2 cellular contexts compared by ENCODE assay signal in the genomic region with DNA sequence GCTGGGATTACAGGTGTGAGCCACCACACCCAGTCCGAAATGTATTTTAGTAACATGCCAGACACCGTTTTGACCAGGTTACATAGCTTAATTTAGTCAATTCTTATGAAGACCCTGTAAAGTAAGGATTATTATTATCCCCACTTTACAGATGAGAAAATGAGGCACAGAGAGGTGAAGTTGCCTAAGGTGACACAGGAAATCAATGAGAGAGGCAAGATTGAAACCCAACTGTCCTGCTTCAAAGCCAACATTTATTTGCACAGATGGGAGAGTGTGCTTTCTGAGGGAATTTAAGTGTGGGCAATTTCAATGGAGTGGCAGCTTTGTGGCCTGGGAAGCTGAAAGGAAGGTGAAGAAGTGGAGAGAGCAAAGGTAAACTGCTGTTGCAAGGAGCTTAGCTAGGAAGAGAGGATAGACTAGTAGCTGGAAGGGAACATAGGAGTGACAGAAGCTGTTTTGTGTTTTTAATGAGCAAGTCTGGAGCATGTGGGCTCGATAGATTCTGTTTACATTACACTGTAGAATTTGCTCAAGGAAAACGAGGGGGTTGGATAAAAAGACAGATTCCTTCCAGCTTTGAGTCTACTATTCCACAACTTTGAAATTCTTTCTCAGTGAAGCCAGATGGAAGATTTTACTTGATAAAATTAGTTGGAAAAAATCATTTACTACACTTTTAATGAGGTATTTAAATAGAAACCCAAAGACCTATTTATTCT.
TF ChIP-seq lines count a peak whose summit lies in the region.

No MANE protein-coding gene starts in this region.

TF ChIP-seq in IMR-90, 13 proteins besides CTCF, POLR2A, EP300 and RAD21:
- TF ChIP-seq MAZ (IDR thresholded peaks at IDR 0.05; ENCODE audit: borderline replicate concordance, low read depth, low read length) (no peak), MAFK (IDR thresholded peaks at IDR 0.05; ENCODE audit: low read depth, low read length) (no peak), MXI1 (IDR thresholded peaks at IDR 0.05; ENCODE audit: borderline replicate concordance, low read depth, low read length) (no peak), NFE2L2 (IDR thresholded peaks at IDR 0.05; ENCODE audit: low read depth, low read length) (no peak)
TF ChIP-seq in IMR-90: peak in this region for 0.

TF ChIP-seq in endothelial cell of umbilical vein, 7 proteins besides CTCF, POLR2A, EP300 and RAD21:
- TF ChIP-seq JUN (IDR thresholded peaks at IDR 0.05; ENCODE audit: borderline replicate concordance, insufficient read depth, insufficient read length, low read depth) (no peak), MYC (IDR thresholded peaks at IDR 0.05; ENCODE audit: low read depth, low read length) (no peak), POLR2AphosphoS5 (IDR thresholded peaks at IDR 0.05; ENCODE audit: insufficient read depth, low read depth, low read length) (no peak), FOS (IDR thresholded peaks at IDR 0.05; ENCODE audit: borderline replicate concordance, insufficient read depth, low read length) (no peak), GATA2 (IDR thresholded peaks at IDR 0.05; ENCODE audit: insufficient read depth, insufficient read length, low read depth, low read length) (no peak), EZH2 (IDR thresholded peaks at IDR 0.05; ENCODE audit: borderline replicate concordance, low read depth, low read length, severe bottlenecking) (no peak)
- TF ChIP-seq, protein P1, sequence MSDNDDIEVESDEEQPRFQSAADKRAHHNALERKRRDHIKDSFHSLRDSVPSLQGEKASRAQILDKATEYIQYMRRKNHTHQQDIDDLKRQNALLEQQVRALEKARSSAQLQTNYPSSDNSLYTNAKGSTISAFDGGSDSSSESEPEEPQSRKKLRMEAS (IDR thresholded peaks at IDR 0.05; ENCODE audit: insufficient read depth, insufficient read length): no peak
